12 cellular contexts compared by ENCODE assay signal in the genomic region with DNA sequence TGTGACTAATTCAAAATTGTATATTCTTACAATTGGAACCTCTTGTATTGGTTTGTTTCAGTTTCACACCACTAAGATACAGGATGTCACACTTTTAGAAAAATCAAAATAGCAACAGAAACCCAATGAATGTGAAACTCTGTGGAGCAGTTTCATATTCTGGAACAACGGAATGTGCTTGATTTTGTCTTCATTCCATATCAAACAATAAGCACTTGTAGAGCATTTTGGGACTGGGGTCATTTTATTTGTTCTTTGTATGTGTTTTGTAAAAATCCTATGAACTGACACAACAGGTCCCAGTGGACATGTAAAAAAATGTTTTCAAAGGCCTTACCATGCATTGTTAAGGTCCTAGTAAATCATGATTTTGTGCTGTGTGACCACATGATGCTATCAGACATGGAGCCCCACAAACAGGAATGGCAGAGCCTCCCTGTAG.
DNase-seq lines count a peak whose midpoint lies in the region; ATAC-seq and TF ChIP-seq lines count a peak whose summit lies in the region.
"Had no signal": no experiment of that assay in that cellular context is flagged by ENCODE, and none has a peak within 500 bp of the region (broad histone marks: within the 10 kb centered on the region; RNA-seq: fewer than 3 reads in every experiment).

No MANE protein-coding gene starts in this region.

- TF ChIP-seq CTCF in uterus (IDR thresholded peaks at IDR 0.05), result no peak
- no peak for TF ChIP-seq CTCF in CD4-positive, alpha-beta T cell (IDR thresholded peaks at IDR 0.05)

- intact Hi-C loops in uterus (cut with DNase I; ENCODE audit: low total_unique reads), result no loop called here
- intact Hi-C loops in CD4-positive, alpha-beta T cell (cut with DNase I, micrococcal nuclease), result no loop called here

- H3K27ac ChIP-seq in uterus, result no peak overlapping the region
- H3K27ac ChIP-seq in CD4-positive, alpha-beta T cell (ENCODE audit: low read depth, low read length), result no peak overlapping the region
- H3K27ac ChIP-seq: dorsolateral prefrontal cortex had no signal

- ATAC-seq in GM18861 (IDR thresholded peaks at IDR 0.05; ENCODE audit: unreplicated experiment), result peak; percentile 77
- peak; percentile 95 for ATAC-seq in GM21723 (IDR thresholded peaks at IDR 0.05; ENCODE audit: unreplicated experiment)
- peak; percentile 95 for ATAC-seq in HG03196 (IDR thresholded peaks at IDR 0.05; ENCODE audit: unreplicated experiment)
- no peak for ATAC-seq in CD4-positive, alpha-beta T cell (ENCODE audit: poor library complexity)
- ATAC-seq: stimulated activated memory B cell treated with anti-CD40 and anti-IgM and Interleukin-4, amounts not matched to agents 10 μg/mL and 1 μg/mL and 100 μg/mL, for 72 hours had no signal

- no peak overlapping the region for H3K27ac Mint-ChIP-seq in CD4-positive, alpha-beta T cell
- H3K27ac Mint-ChIP-seq: stimulated activated memory B cell treated with anti-CD40 and anti-IgM and Interleukin-4, amounts not matched to agents 10 μg/mL and 1 μg/mL and 100 μg/mL, for 72 hours had no signal

- no peaks in the 10 kb centered on the region for H3K4me1 Mint-ChIP-seq in CD4-positive, alpha-beta T cell (ENCODE audit: low read depth)
- H3K4me1 Mint-ChIP-seq: stimulated activated memory B cell treated with anti-CD40 and anti-IgM and Interleukin-4, amounts not matched to agents 10 μg/mL and 1 μg/mL and 100 μg/mL, for 72 hours had no signal

- no peaks in the 10 kb centered on the region for H3K9me3 Mint-ChIP-seq in CD4-positive, alpha-beta T cell
- H3K9me3 Mint-ChIP-seq: stimulated activated memory B cell treated with anti-CD40 and anti-IgM and Interleukin-4, amounts not matched to agents 10 μg/mL and 1 μg/mL and 100 μg/mL, for 72 hours had no signal

- H3K36me3 Mint-ChIP-seq in CD4-positive, alpha-beta T cell (ENCODE audit: low read depth), result no peaks in the 10 kb centered on the region
- H3K36me3 Mint-ChIP-seq: stimulated activated memory B cell treated with anti-CD40 and anti-IgM and Interleukin-4, amounts not matched to agents 10 μg/mL and 1 μg/mL and 100 μg/mL, for 72 hours had no signal

- POLR2A ChIA-PET in CD4-positive, alpha-beta T cell (lab: Charles Lee), result no interaction called here

- H3K27me3 ChIP-seq in uterus, result no peaks in the 10 kb centered on the region
- no peaks in the 10 kb centered on the region for H3K27me3 ChIP-seq in CD4-positive, alpha-beta T cell (ENCODE audit: control insufficient read depth, insufficient read depth, low read length)
- H3K27me3 ChIP-seq: dorsolateral prefrontal cortex had no signal

- no peak overlapping the region for H3K4me3 ChIP-seq in uterus
- H3K4me3 ChIP-seq: dorsolateral prefrontal cortex had no signal

- H3K4me1 ChIP-seq in uterus, result no peaks in the 10 kb centered on the region

- CTCF ChIA-PET in CD4-positive, alpha-beta T cell (lab: Charles Lee), result no interaction called here

- no peak for TF ChIP-seq POLR2A in uterus (IDR thresholded peaks at IDR 0.05)

- no peaks in the 10 kb centered on the region for H3K27me3 Mint-ChIP-seq in CD4-positive, alpha-beta T cell
- H3K27me3 Mint-ChIP-seq: stimulated activated memory B cell treated with anti-CD40 and anti-IgM and Interleukin-4, amounts not matched to agents 10 μg/mL and 1 μg/mL and 100 μg/mL, for 72 hours had no signal

- peak; percentile 7 for DNase-seq in germinal center (ENCODE audit: low spot score)
- no peak for DNase-seq in uterus
- no peak for DNase-seq in DMS114 treated with DMSO at 0.1 percent for 48 hours (lab: John Stamatoyannopoulos, UW; ENCODE audit: unreplicated experiment)
- DNase-seq in HCEC 1CT, result no peak
- no peak for DNase-seq in CD4-positive, alpha-beta T cell
- DNase-seq: activated gamma-delta T cell treated with Interleukin-2 at 50 U/mL for 16 hours, dorsolateral prefrontal cortex, NCI-H774 had no signal

- no peak overlapping the region for H3K4me3 Mint-ChIP-seq in CD4-positive, alpha-beta T cell
- H3K4me3 Mint-ChIP-seq: stimulated activated memory B cell treated with anti-CD40 and anti-IgM and Interleukin-4, amounts not matched to agents 10 μg/mL and 1 μg/mL and 100 μg/mL, for 72 hours had no signal

- no peaks in the 10 kb centered on the region for H3K9me3 ChIP-seq in uterus
- H3K9me3 ChIP-seq in CD4-positive, alpha-beta T cell (ENCODE audit: control insufficient read depth, low read length), result no peaks in the 10 kb centered on the region

- no peaks in the 10 kb centered on the region for H3K36me3 ChIP-seq in uterus
